In genomic region chr16:88931936-88932335, GRCh38 we compare ENCODE assay signal across 23 cellular contexts. TPM values are rescaled to one million over a fixed set of nuclear protein-coding genes. Genes with fewer than 3 reads are reported as not detected.
DNase-seq lines count a peak whose midpoint lies in the region; ATAC-seq and TF ChIP-seq lines count a peak whose summit lies in the region.
"Had no signal": no experiment of that assay in that cellular context is flagged by ENCODE, and none has a peak within 500 bp of the region (broad histone marks: within the 10 kb centered on the region; RNA-seq: fewer than 3 reads in every experiment).

No MANE protein-coding gene starts in this region.

- H2AK5ac ChIP-seq in H9 (ENCODE audit: insufficient read length, low read length) = no peak overlapping the region

- peaks cover 0 to 6% of the 10 kb centered on the region in 2 donors for H3K27me3 Mint-ChIP-seq in natural killer cell treated with Interleukin-12 subunit alpha and Interleukin-12 subunit beta and Interleukin-15 and Interleukin-18, amount 100 ng/mL, for 72 hours
- H3K27me3 Mint-ChIP-seq in natural killer cell (ENCODE audit: low read depth in 2 of 2) = peaks cover 0 to 5% of the 10 kb centered on the region in 2 donors
- no peaks in the 10 kb centered on the region for H3K27me3 Mint-ChIP-seq in stimulated activated memory B cell treated with anti-CD40 and anti-IgM and Interleukin-4, amounts not matched to agents 10 μg/mL and 1 μg/mL and 100 μg/mL, for 72 hours
- H3K27me3 Mint-ChIP-seq in H9 (ENCODE audit: low read depth) = peaks cover 3% of the 10 kb centered on the region

- no peak for TF ChIP-seq CTCF in left ventricle myocardium inferior (IDR thresholded peaks at IDR 0.05; ENCODE audit: borderline replicate concordance)
- no peak for TF ChIP-seq CTCF in heart right ventricle (IDR thresholded peaks at IDR 0.05)
- TF ChIP-seq CTCF in natural killer cell (IDR thresholded peaks at IDR 0.05) = no peak
- TF ChIP-seq CTCF in H9 (conservative IDR thresholded peaks at IDR 0.05) = no peak

- no peaks in the 10 kb centered on the region for H4K20me1 ChIP-seq in H9 (ENCODE audit: control insufficient read depth, insufficient read depth, insufficient read length)

- no peak overlapping the region for H4K8ac ChIP-seq in H9 (replicated peaks; ENCODE audit: insufficient read length, low read depth, low read length)

- no peak overlapping the region for H2BK15ac ChIP-seq in H9 (ENCODE audit: low read depth, low read length)

- no peak overlapping the region for H2AFZ ChIP-seq in H9 (ENCODE audit: low read length)
- H2AFZ ChIP-seq: GM23338 had no signal

- H3K9me3 ChIP-seq in left ventricle myocardium inferior (replicated peaks) = no peaks in the 10 kb centered on the region
- no peaks in the 10 kb centered on the region for H3K9me3 ChIP-seq in heart right ventricle
- H3K9me3 ChIP-seq in H9 (ENCODE audit: control insufficient read depth, low read depth, low read length) = no peaks in the 10 kb centered on the region
- H3K9me3 ChIP-seq: A549, BE2C, HAP-1 had no signal

- intact Hi-C loops in left ventricle myocardium inferior (cut with micrococcal nuclease) = loop anchor here (10.0 kb wide), 1 partner anchor 47 kb away; no protein-coding TSS in a partner anchor
- intact Hi-C loops in heart right ventricle (cut with DNase I) = no loop called here
- intact Hi-C loops in natural killer cell (cut with micrococcal nuclease) = no loop called here

- no peaks in the 10 kb centered on the region for H3K23me2 ChIP-seq in H9 (ENCODE audit: insufficient read length, low read depth, low read length, poor library complexity, severe bottlenecking)

- no peak overlapping the region for H2BK120ac ChIP-seq in H9 (ENCODE audit: low read depth, low read length, poor library complexity, severe bottlenecking)

- no peak overlapping the region for H3K4me3 Mint-ChIP-seq in natural killer cell treated with Interleukin-12 subunit alpha and Interleukin-12 subunit beta and Interleukin-15 and Interleukin-18, amount 100 ng/mL, for 72 hours
- H3K4me3 Mint-ChIP-seq in natural killer cell (no peak overlapping the region), H9 (no peak overlapping the region)
- H3K4me3 Mint-ChIP-seq in stimulated activated memory B cell treated with anti-CD40 and anti-IgM and Interleukin-4, amounts not matched to agents 10 μg/mL and 1 μg/mL and 100 μg/mL, for 72 hours = no peak overlapping the region
- H3K4me3 Mint-ChIP-seq: CD4-positive, CD25-positive, alpha-beta regulatory T cell; CD8-positive, alpha-beta T cell; GM23338; HFFc6 had no signal

- H3K27ac Mint-ChIP-seq in natural killer cell treated with Interleukin-12 subunit alpha and Interleukin-12 subunit beta and Interleukin-15 and Interleukin-18, amount 100 ng/mL, for 72 hours = no peak overlapping the region
- H3K27ac Mint-ChIP-seq in natural killer cell = no peak overlapping the region
- peak overlapping the region; percentile 39 for H3K27ac Mint-ChIP-seq in stimulated activated memory B cell treated with anti-CD40 and anti-IgM and Interleukin-4, amounts not matched to agents 10 μg/mL and 1 μg/mL and 100 μg/mL, for 72 hours
- H3K27ac Mint-ChIP-seq in H9 = no peak overlapping the region
- H3K27ac Mint-ChIP-seq: CD4-positive, CD25-positive, alpha-beta regulatory T cell; CD8-positive, alpha-beta T cell; GM23338; HFFc6 had no signal

- H3K36me3 ChIP-seq in left ventricle myocardium inferior = no peaks in the 10 kb centered on the region
- H3K36me3 ChIP-seq in heart right ventricle = no peaks in the 10 kb centered on the region
- H3K36me3 ChIP-seq: BE2C, HAP-1 had no signal

- H3K79me1 ChIP-seq in H9 (ENCODE audit: insufficient read depth, low read depth, low read length, poor library complexity, severe bottlenecking) = no peaks in the 10 kb centered on the region

- H2BK20ac ChIP-seq in H9 (ENCODE audit: low read depth, low read length, poor library complexity, severe bottlenecking) = no peak overlapping the region

- H3K4me2 ChIP-seq in H9 (ENCODE audit: insufficient read depth, insufficient read length, low read length) = no peak overlapping the region
- H3K4me2 ChIP-seq: A549, GM23338 had no signal

- H4K91ac ChIP-seq in H9 (ENCODE audit: insufficient read length, low read depth, low read length) = no peak overlapping the region

- no peak overlapping the region for H2BK12ac ChIP-seq in H9 (ENCODE audit: insufficient read length, low read depth, low read length)

- H3K27me3 ChIP-seq in left ventricle myocardium inferior (ENCODE audit: low read depth) = peaks cover 21% of the 10 kb centered on the region
- peaks cover 0 to 5% (median 0%) of the 10 kb centered on the region in 7 donors for H3K27me3 ChIP-seq in heart right ventricle
- H3K27me3 ChIP-seq in H9 (ENCODE audit: insufficient read depth, low read length) = no peaks in the 10 kb centered on the region

- H3K4me3 ChIP-seq in left ventricle myocardium inferior = no peak overlapping the region
- no peak overlapping the region for H3K4me3 ChIP-seq in heart right ventricle
- H3K4me3 ChIP-seq: A549, GM12878, GM23338, HAP-1 had no signal

- H3K9ac ChIP-seq in H9 (ENCODE audit: extremely low read depth, insufficient read length, low read length) = no peak overlapping the region

- no peak overlapping the region for H3T11ph ChIP-seq in H9 (ENCODE audit: low read length)

- peak overlapping the region; percentile 6 for H3K27ac ChIP-seq in left ventricle myocardium inferior (replicated peaks)
- H3K27ac ChIP-seq in heart right ventricle = no peak overlapping the region
- H3K27ac ChIP-seq in H9 (ENCODE audit: insufficient read length, low read depth, low read length) = no peak overlapping the region
- H3K27ac ChIP-seq: A549, C4-2B had no signal

- H3K4me1 Mint-ChIP-seq in natural killer cell treated with Interleukin-12 subunit alpha and Interleukin-12 subunit beta and Interleukin-15 and Interleukin-18, amount 100 ng/mL, for 72 hours (ENCODE audit: low read depth in 2 of 2) = no peaks in the 10 kb centered on the region
- H3K4me1 Mint-ChIP-seq in natural killer cell (no peaks in the 10 kb centered on the region), H9 (peaks cover 1% of the 10 kb centered on the region in 2 experiments)
- peaks cover 52% of the 10 kb centered on the region for H3K4me1 Mint-ChIP-seq in stimulated activated memory B cell treated with anti-CD40 and anti-IgM and Interleukin-4, amounts not matched to agents 10 μg/mL and 1 μg/mL and 100 μg/mL, for 72 hours
- H3K4me1 Mint-ChIP-seq: CD4-positive, CD25-positive, alpha-beta regulatory T cell had no signal

- H3K14ac ChIP-seq in H9 (ENCODE audit: insufficient read depth, low read length) = no peak overlapping the region

- H4K5ac ChIP-seq in H9 (ENCODE audit: insufficient read length, low read depth, low read length) = no peak overlapping the region

- H3K56ac ChIP-seq in H9 (ENCODE audit: insufficient read length, low read depth, low read length) = no peak overlapping the region

- ATAC-seq in heart right ventricle (no peak), natural killer cell (no peak)
- ATAC-seq in natural killer cell treated with Interleukin-12 subunit alpha and Interleukin-12 subunit beta and Interleukin-15 and Interleukin-18, amount 100 ng/mL, for 72 hours = no peak
- ATAC-seq in stimulated activated memory B cell treated with anti-CD40 and anti-IgM and Interleukin-4, amounts not matched to agents 10 μg/mL and 1 μg/mL and 100 μg/mL, for 72 hours = no peak
- ATAC-seq: A549; CD8-positive, alpha-beta T cell; GM12878; GM23338 had no signal

- WGBS in heart right ventricle, 2 donors = 60 to 77% methylated on average over 21 of the region's 21 CpGs
- WGBS in H9 (ENCODE audit: extremely low coverage, insufficient read length, low lambda C conversion rate) = no CpG with 5 or more reads among the region's 21 CpGs

- H3K36me3 Mint-ChIP-seq in natural killer cell treated with Interleukin-12 subunit alpha and Interleukin-12 subunit beta and Interleukin-15 and Interleukin-18, amount 100 ng/mL, for 72 hours = no peaks in the 10 kb centered on the region
- H3K36me3 Mint-ChIP-seq in natural killer cell (no peaks in the 10 kb centered on the region), H9 (ENCODE audit: insufficient read depth in 1 of 3, low read depth in 3 of 3) (no peaks in the 10 kb centered on the region)
- peaks cover 8% of the 10 kb centered on the region for H3K36me3 Mint-ChIP-seq in stimulated activated memory B cell treated with anti-CD40 and anti-IgM and Interleukin-4, amounts not matched to agents 10 μg/mL and 1 μg/mL and 100 μg/mL, for 72 hours
- H3K36me3 Mint-ChIP-seq: CD4-positive, CD25-positive, alpha-beta regulatory T cell; CD8-positive, alpha-beta T cell had no signal

- no peak overlapping the region for H3K23ac ChIP-seq in H9 (ENCODE audit: insufficient read length, low read depth, low read length)

- H2BK5ac ChIP-seq in H9 (ENCODE audit: insufficient read length, low read length) = no peak overlapping the region

- H3K9me3 Mint-ChIP-seq in natural killer cell treated with Interleukin-12 subunit alpha and Interleukin-12 subunit beta and Interleukin-15 and Interleukin-18, amount 100 ng/mL, for 72 hours = no peaks in the 10 kb centered on the region
- H3K9me3 Mint-ChIP-seq in natural killer cell (no peaks in the 10 kb centered on the region), H9 (peaks cover 2 to 3% of the 10 kb centered on the region in 2 experiments; a peak in 3 of 5 replicates)
- no peaks in the 10 kb centered on the region for H3K9me3 Mint-ChIP-seq in stimulated activated memory B cell treated with anti-CD40 and anti-IgM and Interleukin-4, amounts not matched to agents 10 μg/mL and 1 μg/mL and 100 μg/mL, for 72 hours
- H3K9me3 Mint-ChIP-seq: CD4-positive, CD25-positive, alpha-beta regulatory T cell; CD8-positive, alpha-beta T cell had no signal

- H3K4me1 ChIP-seq in left ventricle myocardium inferior (peaks cover 41% of the 10 kb centered on the region), heart right ventricle (peaks cover 4 to 41% (median 20%) of the 10 kb centered on the region in 9 donors), H9 (ENCODE audit: insufficient read depth, low read length) (no peaks in the 10 kb centered on the region)
- H3K4me1 ChIP-seq: A549, BE2C, HAP-1 had no signal

- H3K4ac ChIP-seq in H9 (ENCODE audit: low read depth, low read length) = no peak overlapping the region

- no peak overlapping the region for H3K18ac ChIP-seq in H9 (ENCODE audit: insufficient read length, low read depth, low read length)

- DNase-seq in left ventricle myocardium inferior (no peak), heart right ventricle (no peak), natural killer cell (no peak), H9 (no peak)
- peak; percentile 54 for DNase-seq in natural killer cell treated with Interleukin-12 subunit alpha and Interleukin-12 subunit beta and Interleukin-15 and Interleukin-18, amount 100 ng/mL, for 72 hours (ENCODE audit: low spot score)
- DNase-seq: 8988T; ACHN; AML-193; BE2C; Caco-2; CD4-positive, CD25-positive, alpha-beta regulatory T cell; CD8-positive, alpha-beta T cell; DMS153; DND-41; GDM1; HFFc6 had no signal

- H3K79me2 ChIP-seq in H9 (ENCODE audit: insufficient read depth, low read length) = no peaks in the 10 kb centered on the region

RNA-seq across cellular contexts. Expression of gene CBFA2T3, which starts 45.1 kb away (rescaled TPM):
- total RNA-seq in left ventricle myocardium inferior (8.6 TPM), heart right ventricle (10 to 100 TPM in 2 of 10 donors, 1 to 10 TPM in 8; 3.1 to 14.9 (median 6.1) TPM), natural killer cell (1 to 10 TPM; 2.5 to 7.8 (median 4.2) TPM), H9 (2021) (2.8 and 2.9 TPM in 2 replicates)
- polyA plus RNA-seq in heart right ventricle = 10 to 100 TPM in 1 of 2 donors, 1 to 10 TPM in 1; 6.0 to 17.6 TPM
- total RNA-seq in natural killer cell treated with Interleukin-12 subunit alpha and Interleukin-12 subunit beta and Interleukin-15 and Interleukin-18, amount 100 ng/mL, for 72 hours = 1 to 10 TPM; 2.3 to 2.9 TPM
- total RNA-seq: H4, HFFc6 had no signal
